Comparison of ENCODE assay signal across 19 cellular contexts in genomic region chr7:18808026-18808425, GRCh38.
A peak's percentile ranks its signal among the peaks of the same experiment; 100 is the strongest.
DNase-seq lines count a peak whose midpoint lies in the region; ATAC-seq and TF ChIP-seq lines count a peak whose summit lies in the region.
"Had no signal": no experiment of that assay in that cellular context is flagged by ENCODE, and none has a peak within 500 bp of the region (broad histone marks: within the 10 kb centered on the region; RNA-seq: fewer than 3 reads in every experiment).

No MANE protein-coding gene starts in this region.

- H3K9me3 ChIP-seq in neuronal stem cell (replicated peaks in 1 of 2; ENCODE audit: control insufficient read depth in 2 of 2, insufficient read depth in 1 of 2, low read depth in 1 of 2, low read length in 2 of 2) (peaks cover 1 to 6% of the 10 kb centered on the region in 2 donors), upper lobe of right lung (no peaks in the 10 kb centered on the region)

- H3K27ac ChIP-seq in neuronal stem cell (replicated peaks; ENCODE audit: low read length) = no peak overlapping the region
- H3K27ac ChIP-seq in upper lobe of right lung = no peak overlapping the region
- H3K27ac ChIP-seq: GM23248, HL-60 had no signal

- H2AFZ ChIP-seq in neuronal stem cell (ENCODE audit: low read length) = no peak overlapping the region
- H2AFZ ChIP-seq: GM23248 had no signal

- H3K18ac ChIP-seq in neuronal stem cell (ENCODE audit: low read length) = no peak overlapping the region

- H2BK120ac ChIP-seq in neuronal stem cell (ENCODE audit: low read depth, low read length) = no peak overlapping the region

- DNase-seq in NCI-H524 (lab: John Stamatoyannopoulos, UW) (peak; percentile 4 to 55), NCI-H524 treated with DMSO at 0.1 percent for 48 hours (lab: John Stamatoyannopoulos, UW) (no peak), NCI-H446 (lab: John Stamatoyannopoulos, UW) (peak; percentile 62 to 78), myocyte (ENCODE audit: low read depth) (peak; percentile 61), neuronal stem cell (ENCODE audit: low spot score) (no peak), upper lobe of right lung (no peak), GDM1 (lab: John Stamatoyannopoulos, UW) (no peak)
- DNase-seq: ACHN; BE2C; C1 segment of cervical spinal cord; CD4-positive, CD25-positive, alpha-beta regulatory T cell; CD8-positive, alpha-beta memory T cell; COR-L47; DMS153; DMS79; GF-D8; GM23248; HCEC 1CT had no signal

- WGBS in neuronal stem cell (ENCODE audit: extremely low coverage in 2 of 2, insufficient read length in 2 of 2, insufficient replicate concordance in 1 of 2), 2 donors = no CpG with 5 or more reads among the region's 3 CpGs

- intact Hi-C loops in upper lobe of right lung (cut with DNase I) = no loop called here

- no peak overlapping the region for H3K4me2 ChIP-seq in neuronal stem cell (ENCODE audit: insufficient read depth, low read length, poor library complexity, severe bottlenecking)

- H3K4me3 ChIP-seq in neuronal stem cell (ENCODE audit: low read length in 2 of 2) = no peak overlapping the region
- no peak overlapping the region for H3K4me3 ChIP-seq in upper lobe of right lung
- H3K4me3 ChIP-seq: GM23248 had no signal

- H4K91ac ChIP-seq in neuronal stem cell (ENCODE audit: low read depth, low read length, poor library complexity) = no peak overlapping the region

- H2BK12ac ChIP-seq in neuronal stem cell (ENCODE audit: low read length) = no peak overlapping the region

- ATAC-seq in upper lobe of right lung = no peak

- H2BK5ac ChIP-seq in neuronal stem cell (ENCODE audit: low read length) = no peak overlapping the region

- no peak overlapping the region for H3K9ac ChIP-seq in neuronal stem cell (ENCODE audit: low read depth, low read length, poor library complexity)
- H3K9ac ChIP-seq: GM23248 had no signal

- no peak for TF ChIP-seq CTCF in upper lobe of right lung (IDR thresholded peaks at IDR 0.05)

- H3K27me3 ChIP-seq in neuronal stem cell (ENCODE audit: control insufficient read depth in 3 of 3, insufficient read depth in 3 of 3, low read depth in 1 of 3, low read length in 3 of 3) (no peaks in the 10 kb centered on the region), upper lobe of right lung (no peaks in the 10 kb centered on the region)
- H3K27me3 ChIP-seq: BE2C had no signal

- no peak overlapping the region for H3K4ac ChIP-seq in neuronal stem cell (ENCODE audit: low read length)

- no peak overlapping the region for H3K23ac ChIP-seq in neuronal stem cell (ENCODE audit: low read depth, low read length, poor library complexity)

- no peaks in the 10 kb centered on the region for H3K79me1 ChIP-seq in neuronal stem cell (ENCODE audit: low read depth, low read length)

- H3K14ac ChIP-seq in neuronal stem cell (ENCODE audit: low read length) = no peak overlapping the region

- H3K4me1 ChIP-seq in neuronal stem cell (ENCODE audit: control insufficient read depth in 2 of 2, insufficient read depth in 1 of 2, low read depth in 1 of 2, low read length in 2 of 2) (peaks cover 2 to 13% of the 10 kb centered on the region in 2 donors), upper lobe of right lung (no peaks in the 10 kb centered on the region)

- no peak overlapping the region for H2AK5ac ChIP-seq in neuronal stem cell (ENCODE audit: low read depth, low read length)

- no peak overlapping the region for H4K8ac ChIP-seq in neuronal stem cell (ENCODE audit: low read depth, low read length)

- H3K36me3 ChIP-seq in neuronal stem cell (replicated peaks in 1 of 2; ENCODE audit: control insufficient read depth in 2 of 2, insufficient read depth in 2 of 2, low read length in 2 of 2) (no peaks in the 10 kb centered on the region), upper lobe of right lung (no peaks in the 10 kb centered on the region)
- H3K36me3 ChIP-seq: BE2C had no signal

- no peak overlapping the region for H2BK15ac ChIP-seq in neuronal stem cell (ENCODE audit: low read length)

Comparison
In these comparisons a context has a peak if more than half of its experiments do, and no peak if none do; other contexts are left out.
1. DNase-seq: peak in NCI-H524 (2 of 2), NCI-H446 (2 of 2) and myocyte (single experiment); none in NCI-H524 treated with DMSO at 0.1 percent for 48 hours (single experiment), neuronal stem cell (single experiment), upper lobe of right lung (single experiment) and GDM1 (single experiment).